Comparison of ENCODE assay signal across 8 cellular contexts in the genomic region with DNA sequence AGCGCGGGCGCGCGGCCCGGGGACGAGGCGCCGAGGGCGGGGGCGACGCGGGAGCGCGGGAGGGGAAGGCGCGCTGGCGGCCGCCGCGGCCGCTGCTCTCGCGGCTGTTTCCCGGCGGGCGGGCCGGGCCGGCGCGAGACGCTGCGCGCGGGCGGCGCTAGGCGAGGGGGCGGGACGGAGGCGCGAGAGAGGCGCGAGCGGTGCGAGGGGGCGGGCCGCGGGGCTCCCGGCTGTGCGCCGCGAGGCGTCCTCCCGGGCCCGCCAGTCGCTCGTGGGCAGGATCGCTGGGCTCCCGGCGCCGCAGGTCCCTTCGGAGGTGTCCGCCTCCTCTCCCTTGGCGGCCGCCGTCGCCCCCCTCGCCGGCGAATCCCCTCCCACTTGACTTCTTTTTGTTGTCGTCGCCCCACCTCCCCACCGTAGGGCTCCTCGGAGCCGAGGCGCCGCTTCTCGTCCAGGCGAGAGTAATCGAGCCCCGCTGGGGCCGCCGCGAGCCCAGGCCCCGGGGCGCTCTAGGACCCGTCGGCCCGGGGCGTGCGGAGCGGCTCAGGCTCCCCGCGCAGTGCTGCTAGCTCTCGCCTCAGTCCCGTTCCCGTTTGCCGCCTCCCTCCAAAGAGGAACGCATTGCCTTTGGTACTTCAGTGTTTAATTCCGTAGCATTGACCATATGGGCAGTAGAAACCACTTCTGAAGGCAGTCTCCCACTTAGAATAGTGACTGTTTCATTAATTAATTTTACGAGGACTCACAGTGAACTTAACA. TPM values are rescaled to one million over a fixed set of nuclear protein-coding genes. Genes with fewer than 3 reads are reported as not detected.
DNase-seq lines count a peak whose midpoint lies in the region; TF ChIP-seq lines count a peak whose summit lies in the region.

A gene (minus strand): TSS at position 110 of the 759 bp plus-strand sequence. CDS start 330 bp downstream, outside the sequence.

- no peaks in the 10 kb centered on the region for H3K27me3 ChIP-seq in HAP-1 (ENCODE audit: low read depth)
- no peaks in the 10 kb centered on the region for H3K27me3 ChIP-seq in MM.1S (replicated peaks; ENCODE audit: insufficient read depth, low read length)
- H3K27me3 ChIP-seq in SJSA1 (replicated peaks): no peaks in the 10 kb centered on the region
- H3K27me3 ChIP-seq in neuronal stem cell (ENCODE audit: control insufficient read depth in 3 of 3, insufficient read depth in 3 of 3, low read depth in 1 of 3, low read length in 3 of 3): no peaks in the 10 kb centered on the region

- H3K18ac ChIP-seq in neuronal stem cell (ENCODE audit: low read length): peak within 1 kb of the TSS; percentile 95

- H3K4me1 ChIP-seq in HAP-1: peaks cover 9% of the 10 kb centered on the region
- H3K4me1 ChIP-seq in MM.1S (ENCODE audit: low read length): peaks cover 14% of the 10 kb centered on the region; the same call in 1 of the 2 replicates
- H3K4me1 ChIP-seq in SJSA1 (replicated peaks): peaks cover 12% of the 10 kb centered on the region
- peaks cover 2 to 11% of the 10 kb centered on the region in 2 donors for H3K4me1 ChIP-seq in neuronal stem cell (ENCODE audit: control insufficient read depth in 2 of 2, insufficient read depth in 1 of 2, low read depth in 1 of 2, low read length in 2 of 2)

- H3K4me3 ChIP-seq in HAP-1: peak within 1 kb of the TSS; percentile 66
- peak within 1 kb of the TSS; percentile 76 for H3K4me3 ChIP-seq in MM.1S (ENCODE audit: low read length)
- H3K4me3 ChIP-seq in SJSA1: peak within 1 kb of the TSS; percentile 98
- peak within 1 kb of the TSS; percentile 91 to 97 for H3K4me3 ChIP-seq in neuronal stem cell (ENCODE audit: low read length in 2 of 2)

- H3K23ac ChIP-seq in neuronal stem cell (ENCODE audit: low read depth, low read length, poor library complexity): peak within 1 kb of the TSS; percentile 97

- peaks cover 9% of the 10 kb centered on the region for H3F3A ChIP-seq in MM.1S (ENCODE audit: insufficient read depth, low read length)

- peak within 1 kb of the TSS; percentile 96 for H2BK5ac ChIP-seq in neuronal stem cell (ENCODE audit: low read length)

- no peak within 1 kb of the TSS for H4K8ac ChIP-seq in neuronal stem cell (ENCODE audit: low read depth, low read length)

- peak within 1 kb of the TSS; percentile 98 for H2AFZ ChIP-seq in MM.1S (ENCODE audit: low read length)
- H2AFZ ChIP-seq in neuronal stem cell (ENCODE audit: low read length): peak within 1 kb of the TSS; percentile 91

- H2BK12ac ChIP-seq in neuronal stem cell (ENCODE audit: low read length): no peak within 1 kb of the TSS

- H3K27ac ChIP-seq in MM.1S (ENCODE audit: low read length) (peak within 1 kb of the TSS; percentile 73), SJSA1 (peak within 1 kb of the TSS; percentile 91), neuronal stem cell (replicated peaks; ENCODE audit: low read length) (peak within 1 kb of the TSS; percentile 96)

- H3K4ac ChIP-seq in neuronal stem cell (ENCODE audit: low read length): no peak within 1 kb of the TSS

- H2BK120ac ChIP-seq in neuronal stem cell (ENCODE audit: low read depth, low read length): no peak within 1 kb of the TSS

- no peak for TF ChIP-seq CTCF in MM.1S (IDR thresholded peaks at IDR 0.05; ENCODE audit: low read length)
- TF ChIP-seq CTCF in subcutaneous adipose tissue (IDR thresholded peaks at IDR 0.05; ENCODE audit: low read depth): no peak

- DNase-seq in GDM1 (lab: John Stamatoyannopoulos, UW): peak; percentile 91
- DNase-seq in HAP-1 (ENCODE audit: low spot score in 2 of 2): peak; percentile 74 to 90
- DNase-seq in MM.1S: peak; percentile 89
- peak; percentile 93 to 95 for DNase-seq in SJSA1 (ENCODE audit: low read depth in 1 of 2, low spot score in 2 of 2)
- peak; percentile 52 to 95 (median 78) for DNase-seq in activated naive CD4-positive, alpha-beta T cell (lab: John Stamatoyannopoulos, UW)
- peak; percentile 80 for DNase-seq in foreskin melanocyte
- DNase-seq in neuronal stem cell (ENCODE audit: low spot score): peak; percentile 89

- H4K91ac ChIP-seq in neuronal stem cell (ENCODE audit: low read depth, low read length, poor library complexity): no peak within 1 kb of the TSS

- H3K4me2 ChIP-seq in MM.1S (ENCODE audit: low read depth, low read length): peak within 1 kb of the TSS; percentile 74
- peak within 1 kb of the TSS; percentile 68 for H3K4me2 ChIP-seq in neuronal stem cell (ENCODE audit: insufficient read depth, low read length, poor library complexity, severe bottlenecking)

- peak within 1 kb of the TSS; percentile 81 for H2BK15ac ChIP-seq in neuronal stem cell (ENCODE audit: low read length)

- peak within 1 kb of the TSS; percentile 97 for H3K14ac ChIP-seq in neuronal stem cell (ENCODE audit: low read length)

- H3K79me2 ChIP-seq in MM.1S (ENCODE audit: low read length): peaks cover 41% of the 10 kb centered on the region

- H3K79me1 ChIP-seq in neuronal stem cell (ENCODE audit: low read depth, low read length): peaks cover 4% of the 10 kb centered on the region

- H3K9ac ChIP-seq in MM.1S (ENCODE audit: low read length) (peak within 1 kb of the TSS; percentile 72), neuronal stem cell (ENCODE audit: low read depth, low read length, poor library complexity) (peak within 1 kb of the TSS; percentile 83)

- H3K36me3 ChIP-seq in HAP-1 (replicated peaks): no peaks in the 10 kb centered on the region
- H3K36me3 ChIP-seq in MM.1S (replicated peaks; ENCODE audit: insufficient read depth, low read length): no peaks in the 10 kb centered on the region; the same call in 1 of the 2 replicates
- peaks cover 8% of the 10 kb centered on the region for H3K36me3 ChIP-seq in SJSA1
- peaks cover 0 to 2% of the 10 kb centered on the region in 2 donors for H3K36me3 ChIP-seq in neuronal stem cell (replicated peaks in 1 of 2; ENCODE audit: control insufficient read depth in 2 of 2, insufficient read depth in 2 of 2, low read length in 2 of 2)

- in situ Hi-C loops in HAP-1 (cut with MboI; ENCODE audit: low sequenced_read_pairs): no loop called here

- H2AK5ac ChIP-seq in neuronal stem cell (ENCODE audit: low read depth, low read length): peak within 1 kb of the TSS; percentile 81

- H4K20me1 ChIP-seq in MM.1S (ENCODE audit: insufficient read depth, low read length): peaks cover 3% of the 10 kb centered on the region; the same call in 1 of the 2 replicates

- H3K9me3 ChIP-seq in HAP-1 (no peaks in the 10 kb centered on the region), MM.1S (replicated peaks; ENCODE audit: insufficient read depth, low read length) (no peaks in the 10 kb centered on the region), SJSA1 (replicated peaks) (0 out of 2 replicates have a peak, but pooled peaks cover 2% of the 10 kb centered on the region), neuronal stem cell (replicated peaks in 1 of 2; ENCODE audit: control insufficient read depth in 2 of 2, insufficient read depth in 1 of 2, low read depth in 1 of 2, low read length in 2 of 2) (peaks cover 0 to 10% of the 10 kb centered on the region in 2 donors)

- WGBS in neuronal stem cell (ENCODE audit: extremely low coverage in 2 of 2, insufficient read length in 2 of 2, insufficient replicate concordance in 1 of 2), 2 donors: no CpG with 5 or more reads among the region's 102 CpGs

- H3K9me2 ChIP-seq in MM.1S (replicated peaks; ENCODE audit: insufficient read depth, low read length): no peaks in the 10 kb centered on the region

RNA-seq across cellular contexts. Expression of the gene that starts here (rescaled TPM):
- total RNA-seq in SJSA1 (2014; rRNA removed; shearing (Covaris generic)): 24.0 and 38.5 TPM in 2 replicates
- 34.4 TPM for polyA plus RNA-seq in neuronal stem cell (2013, experiment 1 of 2)
- 35.1 TPM for polyA plus RNA-seq in neuronal stem cell (2013, experiment 2 of 2)
- total RNA-seq in subcutaneous adipose tissue: 10 to 100 TPM; 35.2 to 63.3 (median 52.1) TPM

Comparison
In these comparisons a context has a peak if more than half of its experiments do, and no peak if none do; other contexts are left out.
1. Peak in every context shown above with its lines: DNase-seq, H3K4me3 ChIP-seq and H3K27ac ChIP-seq.